ENCODE assay signal across 8 cellular contexts in the genomic region with DNA sequence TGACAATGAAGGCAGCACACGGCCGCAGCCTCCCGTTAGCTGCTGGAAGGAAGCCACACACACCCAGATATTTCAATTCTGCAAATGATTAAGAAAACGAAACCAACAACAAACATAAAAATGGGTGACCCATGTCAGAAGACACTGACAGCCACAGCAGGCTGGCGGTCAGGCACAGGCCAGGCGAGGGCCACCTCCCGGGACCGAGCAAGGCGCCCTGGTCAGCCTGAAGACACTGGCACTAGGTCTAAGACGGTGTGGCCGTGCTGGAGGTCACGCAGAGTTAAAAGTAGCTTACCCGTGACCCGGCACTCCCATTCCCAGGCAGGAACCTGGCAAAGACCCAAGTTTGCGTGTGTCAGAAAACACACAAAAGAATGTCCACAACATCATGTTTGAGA.
A peak's percentile ranks its signal among the peaks of the same experiment; 100 is the strongest.
DNase-seq lines count a peak whose midpoint lies in the region; TF ChIP-seq lines count a peak whose summit lies in the region.

No MANE protein-coding gene starts in this region.

- H3K27ac ChIP-seq in esophagus squamous epithelium (peak overlapping the region; percentile 65 to 80 (median 78)), parathyroid adenoma (peak overlapping the region; percentile 36)

- TF ChIP-seq CTCF in esophagus squamous epithelium (IDR thresholded peaks at IDR 0.05), result no peak
- TF ChIP-seq CTCF in parathyroid adenoma (IDR thresholded peaks at IDR 0.05), result no peak

- intact Hi-C loops in esophagus squamous epithelium (cut with DNase I), result no loop called here

- TF ChIP-seq POLR2A in esophagus squamous epithelium (IDR thresholded peaks at IDR 0.05), result no peak

- H3K4me1 ChIP-seq in esophagus squamous epithelium (peaks cover 18 to 69% (median 32%) of the 10 kb centered on the region in 3 donors), parathyroid adenoma (no peaks in the 10 kb centered on the region)

- H3K79me2 ChIP-seq in parathyroid adenoma, result peaks cover 48% of the 10 kb centered on the region

- peaks cover 0 to 7% (median 0%) of the 10 kb centered on the region in 3 donors for H3K36me3 ChIP-seq in esophagus squamous epithelium
- no peaks in the 10 kb centered on the region for H3K36me3 ChIP-seq in parathyroid adenoma (ENCODE audit: control insufficient read depth, insufficient read depth, low read length)

- no peaks in the 10 kb centered on the region for H3K27me3 ChIP-seq in esophagus squamous epithelium
- no peaks in the 10 kb centered on the region for H3K27me3 ChIP-seq in parathyroid adenoma (ENCODE audit: control insufficient read depth, insufficient read depth, low read length)

- H3K9me3 ChIP-seq in esophagus squamous epithelium, result no peaks in the 10 kb centered on the region
- H3K9me3 ChIP-seq in parathyroid adenoma (ENCODE audit: control insufficient read depth, low read length), result no peaks in the 10 kb centered on the region

- no peak overlapping the region for H3K9ac ChIP-seq in parathyroid adenoma

- peak; percentile 27 for DNase-seq in Daoy (ENCODE audit: low read depth)
- peak; percentile 42 for DNase-seq in SW480 (ENCODE audit: low spot score)
- no peak for DNase-seq in esophagus squamous epithelium (lab: John Stamatoyannopoulos, UW)
- DNase-seq in Kasumi-1 (lab: John Stamatoyannopoulos, UW), result no peak
- no peak for DNase-seq in NCI-H774 (lab: John Stamatoyannopoulos, UW)
- no peak for DNase-seq in cerebellum (ENCODE audit: low spot score)
- no peak for DNase-seq in cerebellar cortex (ENCODE audit: low spot score)

- H3K4me3 ChIP-seq in esophagus squamous epithelium, result peak overlapping the region; percentile 29 to 59 (median 33)
- no peak overlapping the region for H3K4me3 ChIP-seq in parathyroid adenoma (ENCODE audit: low read depth, low read length)

- no peak overlapping the region for H2AFZ ChIP-seq in parathyroid adenoma

- peak overlapping the region; percentile 1 for H3K4me2 ChIP-seq in parathyroid adenoma (ENCODE audit: low read length)

- 11 to 15% methylated on average over 15 of the region's 15 CpGs for WGBS in esophagus squamous epithelium, 2 donors

Comparison
In these comparisons a context has a peak if more than half of its experiments do, and no peak if none do; other contexts are left out.
1. DNase-seq: peak in Daoy (single experiment) and SW480 (single experiment); none in esophagus squamous epithelium (single experiment), Kasumi-1 (0 of 2), NCI-H774 (single experiment), cerebellum (single experiment) and cerebellar cortex (single experiment).